In genomic region chr12:57771271-57771872, GRCh38 we compare ENCODE assay signal across 8 cellular contexts. TPM values are rescaled to one million over a fixed set of nuclear protein-coding genes. Genes with fewer than 3 reads are reported as not detected.
DNase-seq lines count a peak whose midpoint lies in the region; ATAC-seq, FAIRE-seq and TF ChIP-seq lines count a peak whose summit lies in the region.

No MANE protein-coding gene starts in this region.

- H3K4me1 Mint-ChIP-seq in activated T-cell treated with anti-CD3 and anti-CD28 coated beads, Interleukin-2, amount 50 U/mL, for 4 hours (ENCODE audit: low read depth), result peaks cover 31% of the 10 kb centered on the region
- H3K4me1 Mint-ChIP-seq in nephron progenitor cell, result peaks cover 43% of the 10 kb centered on the region

- H3K4me2 ChIP-seq in OCI-LY1 (ENCODE audit: low read length), result peak overlapping the region; percentile 90

- TF ChIP-seq CTCF in D721Med (IDR thresholded peaks at IDR 0.05; ENCODE audit: insufficient read depth, missing control alignments) (no peak), OCI-LY1 (IDR thresholded peaks at IDR 0.05; ENCODE audit: low read length) (no peak), fibroblast of pulmonary artery (IDR thresholded peaks at IDR 0.05; ENCODE audit: low read length, missing control alignments) (no peak), nephron progenitor cell (IDR thresholded peaks at IDR 0.05) (no peak)

- peak; percentile 73 for ATAC-seq in GM21528 (IDR thresholded peaks at IDR 0.05; ENCODE audit: low FRiP score, unreplicated experiment)
- peak; percentile 80 to 83 for ATAC-seq in activated T-cell treated with anti-CD3 and anti-CD28 coated beads, Interleukin-2, amount 50 U/mL, for 4 hours

- H3K27ac ChIP-seq in OCI-LY1 (ENCODE audit: low read depth, low read length, poor library complexity, severe bottlenecking), result peak overlapping the region; percentile 8

- FAIRE-seq in D721Med (lab: Jason Lieb, UNC), result no peak

- peak overlapping the region; percentile 14; the same call in 1 of the 2 replicates for H2AFZ ChIP-seq in OCI-LY1 (ENCODE audit: low read length)

- H3K9me2 ChIP-seq in OCI-LY1 (ENCODE audit: low read depth, low read length), result no peaks in the 10 kb centered on the region

- H3K4me3 Mint-ChIP-seq in activated T-cell treated with anti-CD3 and anti-CD28 coated beads, Interleukin-2, amount 50 U/mL, for 4 hours, result peak overlapping the region; percentile 98
- H3K4me3 Mint-ChIP-seq in nephron progenitor cell, result peak overlapping the region; percentile 99

- no peaks in the 10 kb centered on the region for H3K9me3 Mint-ChIP-seq in activated T-cell treated with anti-CD3 and anti-CD28 coated beads, Interleukin-2, amount 50 U/mL, for 4 hours
- no peaks in the 10 kb centered on the region for H3K9me3 Mint-ChIP-seq in nephron progenitor cell

- peaks cover 7% of the 10 kb centered on the region for H3K27me3 Mint-ChIP-seq in activated T-cell treated with anti-CD3 and anti-CD28 coated beads, Interleukin-2, amount 50 U/mL, for 4 hours (ENCODE audit: low read depth)
- H3K27me3 Mint-ChIP-seq in nephron progenitor cell (ENCODE audit: low read depth, poor library complexity), result peaks cover 40% of the 10 kb centered on the region

- DNase-seq in D721Med (ENCODE audit: insufficient read length, low spot score) (peak; percentile 70), HuH-7 (ENCODE audit: low spot score) (peak; percentile 97), fibroblast of pulmonary artery (ENCODE audit: low read depth) (peak; percentile 91), nephron progenitor cell (peak; percentile 88), stromal cell of bone marrow (ENCODE audit: low read depth) (peak; percentile 85)
- peak; percentile 91 for DNase-seq in activated T-cell treated with anti-CD3 and anti-CD28 coated beads, Interleukin-2, amount 50 U/mL, for 4 hours

- peaks cover under 1% of the 10 kb centered on the region; the same call in 1 of the 2 replicates for H3K27me3 ChIP-seq in OCI-LY1 (ENCODE audit: insufficient read depth, low read length)

- H3K36me3 ChIP-seq in OCI-LY1 (ENCODE audit: insufficient read depth, low read length), result peaks cover 35% of the 10 kb centered on the region

- H3K36me3 Mint-ChIP-seq in activated T-cell treated with anti-CD3 and anti-CD28 coated beads, Interleukin-2, amount 50 U/mL, for 4 hours (ENCODE audit: insufficient read depth), result peaks cover 31% of the 10 kb centered on the region
- peaks cover 41% of the 10 kb centered on the region for H3K36me3 Mint-ChIP-seq in nephron progenitor cell (ENCODE audit: low read depth)

- no peaks in the 10 kb centered on the region for H3F3A ChIP-seq in OCI-LY1 (ENCODE audit: insufficient read depth, low read length)

- peak overlapping the region; percentile 72 for H3K9ac ChIP-seq in OCI-LY1 (ENCODE audit: low read length)

- H3K4me1 ChIP-seq in OCI-LY1 (ENCODE audit: insufficient read depth, low read length, severe bottlenecking), result peaks cover 18% of the 10 kb centered on the region

- H3K4me3 ChIP-seq in OCI-LY1 (ENCODE audit: low read depth, low read length, poor library complexity, severe bottlenecking) (peak overlapping the region; percentile 75), fibroblast of pulmonary artery (replicated peaks; ENCODE audit: low read depth, low read length) (peak overlapping the region; percentile 91)

- peak overlapping the region; percentile 100 for H3K27ac Mint-ChIP-seq in nephron progenitor cell

- no peaks in the 10 kb centered on the region for H3K9me3 ChIP-seq in OCI-LY1 (ENCODE audit: low read length)

- H4K20me1 ChIP-seq in OCI-LY1 (ENCODE audit: insufficient read depth, low read length), result no peaks in the 10 kb centered on the region

- H3K79me2 ChIP-seq in OCI-LY1 (ENCODE audit: insufficient read depth, low read length), result no peaks in the 10 kb centered on the region

RNA-seq across cellular contexts. Expression of gene METTL1, which starts 0.5 kb away (rescaled TPM):
- 100 to 1,000 TPM in 2 of 3 donors, 10 to 100 TPM in 1; 98.5 to 105 (median 104) TPM for total RNA-seq in activated T-cell treated with anti-CD3 and anti-CD28 coated beads, Interleukin-2, amount 50 U/mL, for 4 hours

RNA-seq across cellular contexts. Expression of gene EEF1AKMT3, which starts 1.0 kb away (rescaled TPM):
- 1 to 10 TPM; 1.6 to 4.9 (median 2.0) TPM for total RNA-seq in activated T-cell treated with anti-CD3 and anti-CD28 coated beads, Interleukin-2, amount 50 U/mL, for 4 hours

RNA-seq across cellular contexts. Expression of gene CYP27B1, which starts 4.5 kb away (rescaled TPM):
- total RNA-seq in activated T-cell treated with anti-CD3 and anti-CD28 coated beads, Interleukin-2, amount 50 U/mL, for 4 hours, result 10 to 100 TPM; 18.4 to 19.6 (median 19.5) TPM

RNA-seq across cellular contexts. Expression of gene TSFM, which starts 11.2 kb away (rescaled TPM):
- 10 to 100 TPM; 65.0 to 78.5 (median 74.5) TPM for total RNA-seq in activated T-cell treated with anti-CD3 and anti-CD28 coated beads, Interleukin-2, amount 50 U/mL, for 4 hours

RNA-seq across cellular contexts. Expression of gene MARCHF9, which starts 16.5 kb away (rescaled TPM):
- total RNA-seq in activated T-cell treated with anti-CD3 and anti-CD28 coated beads, Interleukin-2, amount 50 U/mL, for 4 hours, result 10 to 100 TPM; 15.7 to 17.6 (median 17.3) TPM

Comparison
In these comparisons a context has a peak if more than half of its experiments do, and no peak if none do; other contexts are left out.
1. Peak in every context shown above with its lines: DNase-seq, ATAC-seq, H3K4me3 ChIP-seq and H3K27ac ChIP-seq.